Comparison of ENCODE assay signal across 21 cellular contexts in the genomic region with DNA sequence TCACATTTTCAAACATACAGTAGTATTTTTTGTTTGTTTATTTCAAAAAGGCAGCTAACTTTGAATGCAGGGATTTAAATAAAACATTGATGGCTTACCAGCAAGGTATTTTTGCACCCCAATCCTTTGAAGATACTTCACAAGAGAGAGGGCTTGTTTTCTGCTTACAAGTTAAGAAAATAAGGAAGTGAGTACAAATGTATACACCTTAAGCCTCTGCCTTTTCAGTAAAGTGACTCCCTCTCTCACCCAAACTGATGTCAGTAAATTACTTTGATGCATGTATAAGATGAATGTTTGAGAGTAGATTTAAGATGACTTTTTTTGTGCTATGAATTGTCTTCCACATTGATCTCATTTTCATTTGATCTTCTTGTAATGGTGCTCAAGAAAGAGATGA.
"Had no signal": no experiment of that assay in that cellular context is flagged by ENCODE, and none has a peak within 500 bp of the region (broad histone marks: within the 10 kb centered on the region; RNA-seq: fewer than 3 reads in every experiment).

No MANE protein-coding gene starts in this region.

- H3K36me3 ChIP-seq: cardiac muscle cell, heart right ventricle, sigmoid colon, transverse colon had no signal

- H3K4me1 ChIP-seq: body of pancreas, heart right ventricle, sigmoid colon, transverse colon had no signal

- H3K4me3 ChIP-seq: body of pancreas, cardiac muscle cell, heart right ventricle, sigmoid colon, smooth muscle cell, transverse colon had no signal

- H3K9me3 ChIP-seq: body of pancreas, heart right ventricle, sigmoid colon, transverse colon had no signal

- H3K27ac ChIP-seq: body of pancreas, cardiac muscle cell, heart right ventricle, sigmoid colon, transverse colon had no signal

- ATAC-seq: activated CD8-positive, alpha-beta memory T cell treated with anti-CD3 and anti-CD28 coated beads, Interleukin-2, amount 10 ng/mL, durations not matched to agents 7 days and 5 days; activated CD8-positive, alpha-beta T cell treated with anti-CD3 and anti-CD28 coated beads for 36 hours; body of pancreas; heart right ventricle; left cardiac atrium; natural killer cell; stimulated activated naive B cell treated with anti-CD40 and anti-IgM and Interleukin-4, amounts not matched to agents 10 μg/mL and 1 μg/mL and 100 μg/mL, for 72 hours had no signal

- H3K27me3 ChIP-seq: body of pancreas, cardiac muscle cell, heart right ventricle, sigmoid colon, transverse colon had no signal

- DNase-seq: activated CD4-positive, alpha-beta T cell treated with anti-CD3 and anti-CD28 coated beads, Interleukin-2, amount 10 ng/mL, durations not matched to agents 24 days and 14 days; activated CD8-positive, alpha-beta memory T cell treated with anti-CD3 and anti-CD28 coated beads, Interleukin-2, amount 10 ng/mL, durations not matched to agents 7 days and 5 days; activated CD8-positive, alpha-beta T cell treated with anti-CD3 and anti-CD28 coated beads for 36 hours; activated gamma-delta T cell; activated T-cell treated with anti-CD3 and anti-CD28 coated beads for 4 hours; anterior cingulate cortex; body of pancreas; effector CD4-positive, alpha-beta T cell; heart right ventricle; islet precursor cell; left cardiac atrium; midbrain; natural killer cell; retina; sigmoid colon; stimulated activated CD4-positive, alpha-beta T cell treated with anti-CD3 and anti-CD28 coated beads, Interleukin-15, amount 100 ng/mL, for 24 hours; stimulated activated CD8-positive, alpha-beta memory T cell treated with anti-CD3 and anti-CD28 coated beads, Interleukin-4, amount 100 ng/mL, for 48 hours; stimulated activated naive B cell treated with anti-CD40 and anti-IgM and Interleukin-4, amounts not matched to agents 10 μg/mL and 1 μg/mL and 100 μg/mL, for 72 hours; transverse colon had no signal

- H3K4me2 ChIP-seq: smooth muscle cell had no signal
